In the genomic region with DNA sequence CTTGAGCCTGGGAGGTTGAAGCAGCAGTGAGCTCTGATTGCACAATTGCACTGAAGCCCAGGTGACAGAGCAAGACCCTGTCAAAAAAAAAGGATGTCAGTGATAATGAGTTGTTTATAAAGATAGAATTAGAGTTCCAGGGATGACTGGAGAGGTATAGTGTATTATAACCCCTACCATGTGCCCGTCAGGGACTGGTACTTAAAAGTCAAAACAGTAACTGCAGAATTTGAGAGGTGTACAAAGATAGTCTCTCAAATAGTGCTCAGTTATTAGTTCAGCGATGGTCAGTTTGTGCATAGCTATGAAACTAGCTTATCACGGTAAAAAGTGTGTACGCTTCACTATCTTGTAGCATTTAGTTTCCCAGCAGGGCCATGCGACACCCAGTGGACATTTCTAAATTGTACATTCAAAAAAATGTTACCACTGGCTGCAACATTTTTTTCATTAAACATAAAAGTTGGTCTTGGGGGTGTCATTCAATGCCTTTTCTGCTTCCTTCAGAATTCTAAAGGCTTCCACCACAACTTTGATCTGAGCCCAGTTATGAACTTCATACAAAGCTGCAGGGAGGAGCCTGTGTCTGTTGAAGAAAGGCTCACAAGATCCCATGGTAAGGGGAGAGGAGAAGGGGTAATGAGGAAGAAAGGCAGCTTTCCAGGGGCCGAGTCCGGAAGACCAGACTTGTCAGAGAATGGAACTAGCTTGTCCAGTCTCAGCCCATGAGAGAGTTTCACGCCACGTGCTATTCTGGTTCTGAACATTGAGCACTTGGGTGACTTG, we compare ENCODE assay signal across 10 cellular contexts. TPM values are rescaled to one million over a fixed set of nuclear protein-coding genes. Genes with fewer than 3 reads are reported as not detected.
DNase-seq lines count a peak whose midpoint lies in the region; ATAC-seq, FAIRE-seq and TF ChIP-seq lines count a peak whose summit lies in the region.
"Had no signal": no experiment of that assay in that cellular context is flagged by ENCODE, and none has a peak within 500 bp of the region (broad histone marks: within the 10 kb centered on the region; RNA-seq: fewer than 3 reads in every experiment).

No MANE protein-coding gene starts in this region.

- DNase-seq in A549 (ENCODE audit: low read depth in 1 of 2, low spot score in 1 of 2) (peak; percentile 45 to 67), RCC 7860 (ENCODE audit: low spot score) (no peak), fibroblast of lung (ENCODE audit: low read depth in 2 of 2) (peak in 1 of 2 donors; percentile 21), pons (ENCODE audit: low spot score) (no peak), cortex of kidney (lab: John Stamatoyannopoulos, UW) (no peak)
- DNase-seq in activated CD4-positive, CD25-positive, alpha-beta regulatory T cell treated with anti-CD3 and anti-CD28 coated beads, Interleukin-2, amount 50 U/mL, for 72 hours = no peak
- DNase-seq: nephron progenitor cell, testis had no signal

- H3K27ac ChIP-seq in A549 (no peak overlapping the region), fibroblast of lung (ENCODE audit: insufficient read depth, low read length) (no peak overlapping the region)
- H3K27ac ChIP-seq: testis had no signal

- TF ChIP-seq RAD21 in A549 (conservative IDR thresholded peaks at IDR 0.05 in 1 of 2, IDR thresholded peaks at IDR 0.05 in 1 of 2) = peak; percentile 71 to 75

- no peaks in the 10 kb centered on the region for H4K20me1 ChIP-seq in fibroblast of lung (ENCODE audit: control insufficient read depth, extremely low read depth, insufficient read depth, low read length)

- H3K4me3 ChIP-seq in A549 (no peak overlapping the region), fibroblast of lung (replicated peaks in 1 of 4; ENCODE audit: control extremely low read depth in 1 of 4, insufficient read depth in 1 of 4, low read depth in 3 of 4, low read length in 4 of 4) (no peak overlapping the region)
- H3K4me3 ChIP-seq: testis had no signal

- H3K9me3 ChIP-seq in A549 = no peaks in the 10 kb centered on the region
- H3K9me3 ChIP-seq in fibroblast of lung (ENCODE audit: control insufficient read depth, insufficient read depth, low read depth, low read length) = no peaks in the 10 kb centered on the region
- H3K9me3 ChIP-seq: testis had no signal

- no peak overlapping the region for H3K9ac ChIP-seq in fibroblast of lung (ENCODE audit: insufficient read depth, low read length)

- ATAC-seq in A549 (peak; percentile 70 to 85), GM19467 (IDR thresholded peaks at IDR 0.05; ENCODE audit: unreplicated experiment) (no peak)

- POLR2A ChIA-PET in A549 (lab: Yijun Ruan, JAX) = no interaction called here

- no peak for TF ChIP-seq POLR2A in A549 (IDR thresholded peaks at IDR 0.05; ENCODE audit: low read length)

- no peaks in the 10 kb centered on the region for H3K79me2 ChIP-seq in fibroblast of lung (ENCODE audit: control insufficient read depth, insufficient read depth, low read length)

- FAIRE-seq in A549 (lab: Jason Lieb, UNC) (peak; percentile 96), RCC 7860 (lab: Jason Lieb, UNC) (peak; percentile 24)

- TF ChIP-seq CTCF in A549 (IDR thresholded peaks at IDR 0.05) = peak; percentile 69
- peak; percentile 31 for TF ChIP-seq CTCF in GM12873 (IDR thresholded peaks at IDR 0.05; ENCODE audit: insufficient read depth, low read depth, low read length, missing control alignments)
- peak; percentile 36 to 46 for TF ChIP-seq CTCF in fibroblast of lung (conservative IDR thresholded peaks at IDR 0.05 in 1 of 2, IDR thresholded peaks at IDR 0.05 in 1 of 2; ENCODE audit: low read depth in 1 of 2, low read length in 2 of 2)

- 12% methylated on average over 9 of the region's 9 CpGs for WGBS in A549 (ENCODE audit: missing lambda C conversion rate)

- H3K4me2 ChIP-seq in A549 (peak overlapping the region; percentile 64), fibroblast of lung (ENCODE audit: extremely low read depth, insufficient read depth, low read length) (no peak overlapping the region)

- no peaks in the 10 kb centered on the region for H3K27me3 ChIP-seq in fibroblast of lung (ENCODE audit: control insufficient read depth, insufficient read depth, low read length)
- H3K27me3 ChIP-seq: testis had no signal

- H3K4me1 ChIP-seq in A549 (no peaks in the 10 kb centered on the region), fibroblast of lung (ENCODE audit: control insufficient read depth, extremely low read depth, insufficient read depth, low read length) (no peaks in the 10 kb centered on the region)
- H3K4me1 ChIP-seq: testis had no signal

- CTCF ChIA-PET in A549 (lab: Yijun Ruan, JAX) = interaction anchor here (0.7 to 1.7 kb wide), 10 partner anchors 8 to 116 kb away, joined by 3 to 7 read pairs (median 4); no protein-coding TSS in a partner anchor

- no peaks in the 10 kb centered on the region for H3K36me3 ChIP-seq in fibroblast of lung (ENCODE audit: control insufficient read depth, insufficient read depth, low read length)

- no peak overlapping the region for H2AFZ ChIP-seq in fibroblast of lung (ENCODE audit: low read length)

- no peak for TF ChIP-seq EP300 in A549 (IDR thresholded peaks at IDR 0.05)

TF ChIP-seq in A549, 52 proteins besides CTCF, POLR2A, EP300 and RAD21:
- TF ChIP-seq KDM1A (IDR thresholded peaks at IDR 0.05; ENCODE audit: low read depth) (no peak), SMC3 (IDR thresholded peaks at IDR 0.05) (peak; percentile 70)

RNA-seq across cellular contexts. Expression of a gene that starts 9.2 kb away (rescaled TPM):
- 14.1 and 14.3 TPM in 2 replicates for polyA plus RNA-seq in A549 (2011; rRNA removed)
- polyA plus RNA-seq in A549 (2012; cell fraction: cytosol; rRNA removed) = 6.8 and 10.2 TPM in 2 replicates
- polyA plus RNA-seq in A549 (2012; cell fraction: nucleus; rRNA removed) = 6.9 and 8.6 TPM in 2 replicates
- 11.0 to 13.6 TPM (median 12.7 TPM) in 3 replicates for polyA plus RNA-seq in A549 (2017; fragmentation: RNase III; extraction: RNeasy Plus Mini Kit Qiagen cat#74134 plus additional on column Dnase treatment)
- polyA minus RNA-seq in A549 (2011; rRNA and poly(A)+ RNA removed) = 27.1 and 33.3 TPM in 2 replicates
- total RNA-seq in fibroblast of lung = 5.4 and 10.6 TPM in 2 replicates
- 8.9 and 10.7 TPM in 2 replicates for polyA plus RNA-seq in fibroblast of lung
- 9.4 and 10.1 TPM in 2 replicates for polyA plus RNA-seq in fibroblast of lung (2012)
- polyA minus RNA-seq in fibroblast of lung (ENCODE audit: low replicate concordance) = 10.4 and 20.7 TPM in 2 replicates

Comparison
In these comparisons a context has a peak if more than half of its experiments do, and no peak if none do; other contexts are left out.
1. DNase-seq: peak in A549 (2 of 2); none in RCC 7860 (single experiment), pons (single experiment), cortex of kidney (single experiment) and activated CD4-positive, CD25-positive, alpha-beta regulatory T cell treated with anti-CD3 and anti-CD28 coated beads, Interleukin-2, amount 50 U/mL, for 72 hours (single experiment).
2. Peak in every context shown above with its lines, with median percentiles within 50 percentile points of each other: CTCF ChIP-seq.